Comparison of ENCODE assay signal across 12 cellular contexts in the genomic region with DNA sequence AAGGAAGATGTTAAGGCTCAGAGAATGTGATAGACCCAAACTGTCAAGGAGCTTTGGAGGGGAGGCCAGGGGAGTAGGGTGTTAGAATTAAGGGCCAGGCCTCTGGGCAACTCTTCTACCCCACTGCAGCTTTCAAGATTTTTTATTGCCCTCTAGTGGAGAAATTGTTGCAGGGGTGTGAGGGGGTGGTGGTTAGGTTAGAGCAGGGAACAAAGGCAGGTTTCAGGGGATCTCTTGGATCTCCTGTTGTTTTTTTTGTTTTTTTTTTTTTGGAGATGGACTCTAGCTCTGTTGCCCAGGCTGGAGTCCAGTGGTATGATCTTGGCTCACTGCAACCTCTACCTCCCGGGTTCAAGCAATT. TPM values are rescaled to one million over a fixed set of nuclear protein-coding genes. Genes with fewer than 3 reads are reported as not detected.
A peak's percentile ranks its signal among the peaks of the same experiment; 100 is the strongest.
DNase-seq lines count a peak whose midpoint lies in the region; ATAC-seq and TF ChIP-seq lines count a peak whose summit lies in the region.
"Had no signal": no experiment of that assay in that cellular context is flagged by ENCODE, and none has a peak within 500 bp of the region (broad histone marks: within the 10 kb centered on the region; RNA-seq: fewer than 3 reads in every experiment).

No MANE protein-coding gene starts in this region.

- H2AFZ ChIP-seq in neural progenitor cell (replicated peaks), result no peak overlapping the region

- H3K9ac ChIP-seq in neural progenitor cell, result no peak overlapping the region

- intact Hi-C loops in activated T-helper 1 cell treated with anti-CD3 and anti-CD28 coated beads, Interleukin-12 subunit alpha, Interleukin-12 subunit beta, Interleukin-2, Interleukin-4 antibody, amounts not matched to agents 30 ng/mL and 10 ng/mL and 1 ng/mL, durations not matched to agents 14 hours and 24 hours and 36 hours (cut with micrococcal nuclease), result loop anchor here (1.0 to 5.0 kb wide), 3 partner anchors 296 to 1360 kb away; partner anchors contain the start of genes FANCD2 and RAD18
- intact Hi-C loops in gastrocnemius medialis (cut with DNase I; ENCODE audit: low total_unique reads), result loop anchor here (5.0 kb wide), 1 partner anchor 1330 kb away; no protein-coding TSS in a partner anchor

- H3K9me3 ChIP-seq in neural progenitor cell (ENCODE audit: low read depth), result no peaks in the 10 kb centered on the region
- no peaks in the 10 kb centered on the region for H3K9me3 ChIP-seq in gastrocnemius medialis

- no peak for TF ChIP-seq POLR2A in gastrocnemius medialis (IDR thresholded peaks at IDR 0.05)

- TF ChIP-seq EP300 in Ishikawa (IDR thresholded peaks at IDR 0.05; ENCODE audit: borderline replicate concordance), result no peak

- peaks cover 13% of the 10 kb centered on the region for H3K27me3 Mint-ChIP-seq in activated T-helper 1 cell treated with anti-CD3 and anti-CD28 coated beads, Interleukin-12 subunit alpha, Interleukin-12 subunit beta, Interleukin-2, Interleukin-4 antibody, amounts not matched to agents 30 ng/mL and 10 ng/mL and 1 ng/mL, durations not matched to agents 14 hours and 24 hours and 36 hours (ENCODE audit: insufficient read depth)
- peaks cover 19% of the 10 kb centered on the region for H3K27me3 Mint-ChIP-seq in neural progenitor cell (ENCODE audit: insufficient read depth, low read depth)

- TF ChIP-seq RAD21 in Ishikawa (IDR thresholded peaks at IDR 0.05; ENCODE audit: low read depth), result peak; percentile 34; the same call in 1 of the 2 replicates

- H4K20me1 ChIP-seq in neural progenitor cell (ENCODE audit: low read depth), result peaks cover 6% of the 10 kb centered on the region

- H3K27ac ChIP-seq in neural progenitor cell (no peak overlapping the region), gastrocnemius medialis (no peak overlapping the region)

- ATAC-seq in GM18502 (IDR thresholded peaks at IDR 0.05; ENCODE audit: poor library complexity, unreplicated experiment), result no peak
- no peak for ATAC-seq in gastrocnemius medialis

- peaks cover 32% of the 10 kb centered on the region for H3K79me2 ChIP-seq in neural progenitor cell (ENCODE audit: low read depth)

- DNase-seq in NCI-H748 (lab: John Stamatoyannopoulos, UW; ENCODE audit: unreplicated experiment) (peak; percentile 12), NCI-H748 treated with DMSO at 0.1 percent for 48 hours (lab: John Stamatoyannopoulos, UW) (no peak), neural progenitor cell (ENCODE audit: low spot score) (peak; percentile 30), gastrocnemius medialis (no peak)
- peak; percentile 24 for DNase-seq in activated T-helper 1 cell treated with anti-CD3 and anti-CD28 coated beads, Interleukin-12 subunit alpha, Interleukin-12 subunit beta, Interleukin-2, Interleukin-4 antibody, amounts not matched to agents 30 ng/mL and 10 ng/mL and 1 ng/mL, durations not matched to agents 14 hours and 24 hours and 36 hours (ENCODE audit: low spot score)
- no peak for DNase-seq in stimulated activated CD4-positive, alpha-beta T cell treated with anti-CD3 and anti-CD28 coated beads, Interleukin-12 subunit alpha, Interleukin-12 subunit beta, amount 100 ng/mL, for 4 hours
- DNase-seq: C1 segment of cervical spinal cord, T-helper 9 cell had no signal

- H3K4me1 ChIP-seq in neural progenitor cell (no peaks in the 10 kb centered on the region), gastrocnemius medialis (peaks cover 20 to 31% of the 10 kb centered on the region in 2 donors)

- no peak overlapping the region for H3K4me2 ChIP-seq in neural progenitor cell

- H3K4me3 ChIP-seq in neural progenitor cell (no peak overlapping the region), gastrocnemius medialis (no peak overlapping the region)

- H3K27me3 ChIP-seq in neural progenitor cell (peaks cover 33% of the 10 kb centered on the region), gastrocnemius medialis (no peaks in the 10 kb centered on the region)

- no peaks in the 10 kb centered on the region for H3K9me3 Mint-ChIP-seq in activated T-helper 1 cell treated with anti-CD3 and anti-CD28 coated beads, Interleukin-12 subunit alpha, Interleukin-12 subunit beta, Interleukin-2, Interleukin-4 antibody, amounts not matched to agents 30 ng/mL and 10 ng/mL and 1 ng/mL, durations not matched to agents 14 hours and 24 hours and 36 hours
- H3K9me3 Mint-ChIP-seq in neural progenitor cell, result no peaks in the 10 kb centered on the region

- no peaks in the 10 kb centered on the region for H3F3A ChIP-seq in neural progenitor cell (ENCODE audit: low read depth)

- peaks cover 16% of the 10 kb centered on the region for H3K36me3 Mint-ChIP-seq in activated T-helper 1 cell treated with anti-CD3 and anti-CD28 coated beads, Interleukin-12 subunit alpha, Interleukin-12 subunit beta, Interleukin-2, Interleukin-4 antibody, amounts not matched to agents 30 ng/mL and 10 ng/mL and 1 ng/mL, durations not matched to agents 14 hours and 24 hours and 36 hours (ENCODE audit: low read depth)
- H3K36me3 Mint-ChIP-seq in neural progenitor cell, result no peaks in the 10 kb centered on the region

- no peak overlapping the region for H3K27ac Mint-ChIP-seq in activated T-helper 1 cell treated with anti-CD3 and anti-CD28 coated beads, Interleukin-12 subunit alpha, Interleukin-12 subunit beta, Interleukin-2, Interleukin-4 antibody, amounts not matched to agents 30 ng/mL and 10 ng/mL and 1 ng/mL, durations not matched to agents 14 hours and 24 hours and 36 hours
- H3K27ac Mint-ChIP-seq in neural progenitor cell, result no peak overlapping the region

- H3K36me3 ChIP-seq in neural progenitor cell (no peaks in the 10 kb centered on the region), gastrocnemius medialis (peaks cover 0 to 16% of the 10 kb centered on the region in 2 donors)

- in situ Hi-C loops in gastrocnemius medialis (cut with MboI; ENCODE audit: low sequenced_read_pairs in 4 of 4), result no loop called here

- peaks cover 30% of the 10 kb centered on the region for H3K4me1 Mint-ChIP-seq in activated T-helper 1 cell treated with anti-CD3 and anti-CD28 coated beads, Interleukin-12 subunit alpha, Interleukin-12 subunit beta, Interleukin-2, Interleukin-4 antibody, amounts not matched to agents 30 ng/mL and 10 ng/mL and 1 ng/mL, durations not matched to agents 14 hours and 24 hours and 36 hours (ENCODE audit: low read depth)
- peaks cover 13% of the 10 kb centered on the region for H3K4me1 Mint-ChIP-seq in neural progenitor cell

- peak overlapping the region; percentile 30 for H3K4me3 Mint-ChIP-seq in activated T-helper 1 cell treated with anti-CD3 and anti-CD28 coated beads, Interleukin-12 subunit alpha, Interleukin-12 subunit beta, Interleukin-2, Interleukin-4 antibody, amounts not matched to agents 30 ng/mL and 10 ng/mL and 1 ng/mL, durations not matched to agents 14 hours and 24 hours and 36 hours
- H3K4me3 Mint-ChIP-seq in neural progenitor cell, result no peak overlapping the region

- peak; percentile 44 for TF ChIP-seq CTCF in neural progenitor cell (IDR thresholded peaks at IDR 0.05)
- TF ChIP-seq CTCF in gastrocnemius medialis (IDR thresholded peaks at IDR 0.05 in 4 of 5, conservative IDR thresholded peaks at IDR 0.05 in 1 of 5), result no peak

TF ChIP-seq in Ishikawa, 13 proteins besides CTCF, POLR2A, EP300 and RAD21 (continues in another document):
- no peak for TF ChIP-seq CEBPB (IDR thresholded peaks at IDR 0.05)
- TF ChIP-seq REST (IDR thresholded peaks at IDR 0.05; ENCODE audit: low read depth), result no peak
- no peak for TF ChIP-seq TCF12 (IDR thresholded peaks at IDR 0.05; ENCODE audit: low read depth)
- no peak for TF ChIP-seq YY1 (IDR thresholded peaks at IDR 0.05; ENCODE audit: low read depth)
- TF ChIP-seq MAX (IDR thresholded peaks at IDR 0.05), result no peak
- no peak for TF ChIP-seq FOXM1 (IDR thresholded peaks at IDR 0.05; ENCODE audit: borderline replicate concordance, low read depth)
- TF ChIP-seq TEAD4 (IDR thresholded peaks at IDR 0.05), result no peak
- no peak for TF ChIP-seq TAF1 (IDR thresholded peaks at IDR 0.05; ENCODE audit: low read depth)

RNA-seq across cellular contexts. Expression of gene SEC13, which starts 1.4 kb away (rescaled TPM):
- total RNA-seq in activated T-helper 1 cell treated with anti-CD3 and anti-CD28 coated beads, Interleukin-12 subunit alpha, Interleukin-12 subunit beta, Interleukin-2, Interleukin-4 antibody, amounts not matched to agents 30 ng/mL and 10 ng/mL and 1 ng/mL, durations not matched to agents 14 hours and 24 hours and 36 hours, result 140 and 142 TPM in 2 replicates
- total RNA-seq in neural progenitor cell (ENCODE audit: low replicate concordance) (61.2 and 91.2 TPM in 2 replicates), gastrocnemius medialis (100 to 1,000 TPM in 3 of 4 donors, 10 to 100 TPM in 1; 96.1 to 119 (median 111) TPM)

RNA-seq across cellular contexts. Expression of gene GHRL, which starts 29.6 kb away (rescaled TPM):
- total RNA-seq in activated T-helper 1 cell treated with anti-CD3 and anti-CD28 coated beads, Interleukin-12 subunit alpha, Interleukin-12 subunit beta, Interleukin-2, Interleukin-4 antibody, amounts not matched to agents 30 ng/mL and 10 ng/mL and 1 ng/mL, durations not matched to agents 14 hours and 24 hours and 36 hours, result 1.8 and 2.4 TPM in 2 replicates
- total RNA-seq in neural progenitor cell (ENCODE audit: low replicate concordance), result not detected in 2 replicates
- total RNA-seq in gastrocnemius medialis, result not detected
- total RNA-seq: pulmonary artery endothelial cell, urinary bladder had no signal

Comparison
In these comparisons a context has a peak if more than half of its experiments do, and no peak if none do; other contexts are left out.
1. DNase-seq: peak in NCI-H748 (single experiment), activated T-helper 1 cell treated with anti-CD3 and anti-CD28 coated beads, Interleukin-12 subunit alpha, Interleukin-12 subunit beta, Interleukin-2, Interleukin-4 antibody, amounts not matched to agents 30 ng/mL and 10 ng/mL and 1 ng/mL, durations not matched to agents 14 hours and 24 hours and 36 hours (single experiment) and neural progenitor cell (single experiment); none in NCI-H748 treated with DMSO at 0.1 percent for 48 hours (single experiment), stimulated activated CD4-positive, alpha-beta T cell treated with anti-CD3 and anti-CD28 coated beads, Interleukin-12 subunit alpha, Interleukin-12 subunit beta, amount 100 ng/mL, for 4 hours (single experiment) and gastrocnemius medialis (0 of 2).